ENCODE assay signal across 11 cellular contexts in the genomic region with DNA sequence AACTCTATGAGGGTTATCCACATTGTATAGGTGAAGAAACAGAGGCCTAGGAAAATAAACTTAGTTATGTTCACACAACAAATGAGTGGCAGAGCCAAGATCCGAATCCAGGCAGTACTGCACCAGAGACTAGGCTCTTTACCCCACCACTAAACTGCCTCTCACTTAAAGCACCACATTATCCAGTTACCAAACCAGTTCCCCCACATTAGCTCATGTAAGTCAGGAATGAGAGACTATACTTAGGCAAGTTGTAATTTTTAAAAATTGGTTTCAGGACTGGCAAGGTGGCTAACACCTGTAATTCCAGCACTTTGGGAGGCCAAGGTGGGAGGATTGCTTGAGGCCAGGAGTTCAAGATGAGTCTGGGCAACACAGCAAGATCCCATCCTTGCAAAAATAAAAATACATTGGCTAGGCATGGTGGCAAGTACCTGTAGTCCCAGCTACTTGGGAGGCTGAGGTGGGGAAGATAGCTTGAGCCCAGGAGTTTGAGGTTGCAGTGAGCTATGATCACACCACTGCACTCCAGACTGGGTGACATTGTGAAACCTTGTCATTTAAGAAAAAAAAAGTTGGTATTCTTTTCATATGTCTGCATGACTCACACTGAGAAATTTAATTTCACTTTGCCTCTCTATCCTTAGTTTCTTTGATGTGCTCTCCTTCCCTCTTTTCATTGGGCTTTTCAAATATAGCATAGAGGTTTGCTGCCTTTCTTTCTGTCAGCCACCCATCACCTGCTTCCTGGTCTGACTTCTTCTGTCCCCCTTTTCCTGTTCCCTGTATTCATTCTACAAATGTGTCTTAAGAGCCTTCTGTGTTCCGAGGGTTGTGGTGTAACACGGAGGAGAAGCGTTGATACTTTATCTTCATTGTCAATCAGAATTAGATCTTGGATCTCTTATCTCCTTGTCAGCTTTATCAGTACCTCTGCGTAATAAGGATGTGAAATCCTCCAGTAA.
A peak's percentile ranks its signal among the peaks of the same experiment; 100 is the strongest.
DNase-seq lines count a peak whose midpoint lies in the region; ATAC-seq and TF ChIP-seq lines count a peak whose summit lies in the region.
"Had no signal": no experiment of that assay in that cellular context is flagged by ENCODE, and none has a peak within 500 bp of the region (broad histone marks: within the 10 kb centered on the region; RNA-seq: fewer than 3 reads in every experiment).

No MANE protein-coding gene starts in this region.

- no peaks in the 10 kb centered on the region for H3K9me3 Mint-ChIP-seq in naive thymus-derived CD4-positive, alpha-beta T cell

- H3K4me3 Mint-ChIP-seq in naive thymus-derived CD4-positive, alpha-beta T cell = peak overlapping the region in 2 of 10 donors; percentile 6 to 39

- no peaks in the 10 kb centered on the region for H3K9me3 ChIP-seq in PC-3 (ENCODE audit: low read length)
- no peaks in the 10 kb centered on the region for H3K9me3 ChIP-seq in naive thymus-derived CD4-positive, alpha-beta T cell (ENCODE audit: control insufficient read depth in 2 of 3, low read length in 3 of 3)
- H3K9me3 ChIP-seq: A549 had no signal

- H3K4me2 ChIP-seq in PC-3 (ENCODE audit: low read length) = no peak overlapping the region
- H3K4me2 ChIP-seq: A549 had no signal

- H3K4me3 ChIP-seq in PC-3 (ENCODE audit: low read length) = no peak overlapping the region
- H3K4me3 ChIP-seq in naive thymus-derived CD4-positive, alpha-beta T cell (ENCODE audit: low read length) = no peak overlapping the region
- H3K4me3 ChIP-seq: A549 had no signal

- peak; percentile 69 to 91 for ATAC-seq in activated CD4-positive, CD25-positive, alpha-beta regulatory T cell treated with anti-CD3 and anti-CD28 coated beads, Interleukin-2, amount 50 U/mL, for 24 hours
- peak; percentile 51 for ATAC-seq in GM21825 (IDR thresholded peaks at IDR 0.05; ENCODE audit: unreplicated experiment)
- no peak for ATAC-seq in PC-3
- peak; percentile 67 for ATAC-seq in naive thymus-derived CD4-positive, alpha-beta T cell
- ATAC-seq: A549 had no signal

- POLR2A ChIA-PET in PC-3 (lab: Charles Lee; ENCODE audit: unreplicated experiment) = no interaction called here
- POLR2A ChIA-PET in naive thymus-derived CD4-positive, alpha-beta T cell (lab: Charles Lee) = no interaction called here

- no peak overlapping the region for H3K9ac ChIP-seq in PC-3 (ENCODE audit: low read length)

- no peaks in the 10 kb centered on the region for H3K27me3 ChIP-seq in PC-3 (ENCODE audit: low read length)
- H3K27me3 ChIP-seq in naive thymus-derived CD4-positive, alpha-beta T cell (ENCODE audit: control insufficient read depth in 2 of 2, insufficient read depth in 2 of 2, low read length in 2 of 2) = no peaks in the 10 kb centered on the region

- H3K36me3 ChIP-seq in PC-3 (ENCODE audit: low read depth, low read length) = peaks cover 29% of the 10 kb centered on the region
- peaks cover 10 to 68% (median 13%) of the 10 kb centered on the region in 3 experiments for H3K36me3 ChIP-seq in naive thymus-derived CD4-positive, alpha-beta T cell (ENCODE audit: control insufficient read depth in 2 of 3, insufficient read depth in 3 of 3, low read length in 3 of 3)

- peaks cover 4 to 40% (median 10%) of the 10 kb centered on the region in 7 donors for H3K4me1 Mint-ChIP-seq in naive thymus-derived CD4-positive, alpha-beta T cell

- intact Hi-C loops in PC-3 (cut with micrococcal nuclease) = no loop called here
- intact Hi-C loops in naive thymus-derived CD4-positive, alpha-beta T cell (cut with micrococcal nuclease) = no loop called here

- H3F3A ChIP-seq in PC-3 (ENCODE audit: low read length, unreplicated experiment) = no peaks in the 10 kb centered on the region

- DNase-seq in activated CD4-positive, CD25-positive, alpha-beta regulatory T cell treated with anti-CD3 and anti-CD28 coated beads, Interleukin-2, amount 50 U/mL, for 72 hours = no peak
- DNase-seq in PC-3 (peak; percentile 3), GM03348 (ENCODE audit: low spot score) (no peak), GM19238 (ENCODE audit: insufficient read length, low spot score) (no peak), NOMO-1 (lab: John Stamatoyannopoulos, UW; ENCODE audit: unreplicated experiment in 2 of 2) (no peak)
- no peak for DNase-seq in naive thymus-derived CD4-positive, alpha-beta T cell
- DNase-seq: NCI-H187 had no signal

- no peaks in the 10 kb centered on the region for H3K9me2 ChIP-seq in PC-3 (replicated peaks; ENCODE audit: low read length)

- H2AFZ ChIP-seq in PC-3 (ENCODE audit: low read length) = no peak overlapping the region

- H3K79me2 ChIP-seq in PC-3 (ENCODE audit: low read length) = no peaks in the 10 kb centered on the region

- no peaks in the 10 kb centered on the region for H4K20me1 ChIP-seq in PC-3 (ENCODE audit: low read length)

- peak overlapping the region in 8 of 9 donors; percentile 3 to 80 (median 68) for H3K27ac Mint-ChIP-seq in naive thymus-derived CD4-positive, alpha-beta T cell

- BruUV-seq in PC-3 (replicated peaks; lab: Mats Ljungman, UMichigan) = no TSS peak

- H3K36me3 Mint-ChIP-seq in naive thymus-derived CD4-positive, alpha-beta T cell = peaks cover 11 to 71% (median 58%) of the 10 kb centered on the region in 5 donors

- CTCF ChIA-PET in PC-3 (lab: Charles Lee) = no interaction called here
- CTCF ChIA-PET in naive thymus-derived CD4-positive, alpha-beta T cell (lab: Charles Lee) = no interaction called here

- H3K27me3 Mint-ChIP-seq in naive thymus-derived CD4-positive, alpha-beta T cell = no peaks in the 10 kb centered on the region

- no peak for TF ChIP-seq CTCF in PC-3 (conservative IDR thresholded peaks at IDR 0.05; ENCODE audit: low read depth, low read length)

- H3K4me1 ChIP-seq in PC-3 (ENCODE audit: insufficient read depth, low read length) = peaks cover 11% of the 10 kb centered on the region
- no peaks in the 10 kb centered on the region for H3K4me1 ChIP-seq in naive thymus-derived CD4-positive, alpha-beta T cell (ENCODE audit: control insufficient read depth in 2 of 2, insufficient read depth in 2 of 2, low read length in 2 of 2)
- H3K4me1 ChIP-seq: A549 had no signal

- no peak overlapping the region for H3K27ac ChIP-seq in PC-3 (ENCODE audit: low read length)
- H3K27ac ChIP-seq in naive thymus-derived CD4-positive, alpha-beta T cell (ENCODE audit: low read depth, low read length) = no peak overlapping the region
- H3K27ac ChIP-seq: A549, RWPE1 had no signal
